In the genomic region with DNA sequence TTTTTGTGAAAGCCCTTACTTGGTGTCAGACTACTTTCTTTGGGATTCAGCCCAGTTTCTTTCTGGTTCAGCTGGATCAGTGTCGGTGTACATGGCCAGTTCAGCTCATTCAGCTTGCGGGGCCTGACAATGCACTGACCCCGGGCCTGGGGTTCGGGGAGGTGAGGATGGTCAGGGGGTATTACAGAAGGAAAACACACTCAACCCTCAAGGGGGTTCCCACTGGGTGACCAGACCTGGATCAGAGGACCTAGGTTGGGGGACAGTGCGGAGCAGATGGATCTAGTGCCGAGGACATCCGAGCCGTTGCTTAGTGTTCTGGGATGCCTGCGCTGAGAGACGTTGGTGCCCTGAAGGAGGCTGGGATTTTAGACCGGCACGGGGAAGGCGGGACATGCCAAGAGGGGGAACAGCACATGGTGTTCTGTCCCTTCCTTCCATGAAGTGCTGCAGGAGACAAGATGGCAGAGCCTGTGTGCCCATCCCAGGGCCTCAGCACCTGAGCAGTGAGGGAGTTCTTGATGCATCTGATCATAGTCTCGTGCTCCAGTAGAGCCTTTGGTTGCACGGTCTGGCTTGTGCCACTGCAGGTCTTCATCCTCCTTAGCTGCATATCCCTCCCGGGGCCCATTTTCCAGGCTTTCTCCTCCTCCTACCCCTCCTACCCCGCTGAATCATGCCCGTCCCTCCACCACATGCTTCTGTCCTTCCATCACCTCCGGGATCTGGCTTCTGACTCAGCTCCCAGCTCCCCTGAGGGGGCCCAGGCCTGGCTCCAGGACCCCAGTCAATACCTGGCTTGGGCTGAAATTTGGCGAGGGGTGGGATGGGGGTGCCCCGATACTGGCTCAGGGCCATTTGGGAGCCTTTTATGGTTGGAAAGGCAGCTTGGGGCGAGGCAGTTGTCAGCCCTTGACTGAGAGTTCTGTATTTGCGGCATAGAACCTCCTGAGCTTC, we compare ENCODE assay signal across 9 cellular contexts. TPM values are rescaled to one million over a fixed set of nuclear protein-coding genes. Genes with fewer than 3 reads are reported as not detected.
DNase-seq lines count a peak whose midpoint lies in the region; ATAC-seq and TF ChIP-seq lines count a peak whose summit lies in the region.
"Had no signal": no experiment of that assay in that cellular context is flagged by ENCODE, and none has a peak within 500 bp of the region (broad histone marks: within the 10 kb centered on the region; RNA-seq: fewer than 3 reads in every experiment).

No MANE protein-coding gene starts in this region.

- peaks cover 0 to 28% (median 0%) of the 10 kb centered on the region in 4 donors for H3K4me1 ChIP-seq in tibial nerve

- CTCF ChIA-PET in GM10248 (lab: Yijun Ruan, JAX) = interaction anchor here (0.9 to 9.6 kb wide), 7 partner anchors 8 to 88 kb away, joined by 3 to 115 read pairs (median 4); no protein-coding TSS in a partner anchor

- TF ChIP-seq POLR2A in tibial nerve (IDR thresholded peaks at IDR 0.05) (no peak), erythroblast (IDR thresholded peaks at IDR 0.05; ENCODE audit: low read length) (no peak), GM18505 (IDR thresholded peaks at IDR 0.05; ENCODE audit: borderline replicate concordance, extremely low read depth, insufficient read depth, insufficient read length) (no peak)

- no peak for ATAC-seq in GM18505 (IDR thresholded peaks at IDR 0.05; ENCODE audit: unreplicated experiment)

- H3K27ac ChIP-seq in brain microvascular endothelial cell (no peak overlapping the region), tibial nerve (peak overlapping the region; percentile 19 to 70 (median 28))

- H3K9me3 ChIP-seq in tibial nerve = no peaks in the 10 kb centered on the region

- DNase-seq in HS-5 (ENCODE audit: low read depth) (peak; percentile 93), brain microvascular endothelial cell (peak; percentile 81), kidney epithelial cell (ENCODE audit: low read depth) (peak; percentile 77), tibial nerve (ENCODE audit: low spot score in 2 of 2) (peak in 1 of 2 donors; percentile 21), erythroblast (lab: John Stamatoyannopoulos, UW) (no peak), GM10248 (ENCODE audit: extremely low spot score) (no peak), GF-D8 (lab: John Stamatoyannopoulos, UW) (no peak)
- DNase-seq: T-helper 9 cell had no signal

- H3K4me3 ChIP-seq in brain microvascular endothelial cell (ENCODE audit: low read depth, low read length) (no peak overlapping the region), kidney epithelial cell (ENCODE audit: low read depth, low read length) (no peak overlapping the region), tibial nerve (no peak overlapping the region)

- H3K27me3 ChIP-seq in brain microvascular endothelial cell (replicated peaks) = peaks cover 11% of the 10 kb centered on the region
- peaks cover 8% of the 10 kb centered on the region for H3K27me3 ChIP-seq in kidney epithelial cell (ENCODE audit: control insufficient read depth, insufficient read depth, low read length)
- peaks cover 0 to 36% of the 10 kb centered on the region in 2 donors for H3K27me3 ChIP-seq in tibial nerve

- TF ChIP-seq CTCF in brain microvascular endothelial cell (IDR thresholded peaks at IDR 0.05; ENCODE audit: low read depth, low read length, missing control alignments) (no peak), kidney epithelial cell (IDR thresholded peaks at IDR 0.05; ENCODE audit: insufficient read depth, low read length, poor library complexity, severe bottlenecking) (no peak), tibial nerve (IDR thresholded peaks at IDR 0.05) (no peak), GM10248 (IDR thresholded peaks at IDR 0.05; ENCODE audit: control extremely low read depth, extremely low read depth, low read depth, missing control alignments) (no peak)

- in situ Hi-C loops in brain microvascular endothelial cell (cut with HindIII; ENCODE audit: low pct_ligation_motif_present, low sequenced_read_pairs) = no loop called here

- H3K36me3 ChIP-seq in brain microvascular endothelial cell (replicated peaks) = no peaks in the 10 kb centered on the region
- H3K36me3 ChIP-seq in kidney epithelial cell (ENCODE audit: control insufficient read depth, insufficient read depth, low read length) = peaks cover 1% of the 10 kb centered on the region
- no peaks in the 10 kb centered on the region for H3K36me3 ChIP-seq in tibial nerve

- 70 to 76% methylated on average over 23 of the region's 23 CpGs for WGBS in tibial nerve, 2 donors

- TF ChIP-seq EP300 in tibial nerve (IDR thresholded peaks at IDR 0.05) = no peak

- POLR2A ChIA-PET in GM10248 (lab: Yijun Ruan, JAX) = no interaction called here

RNA-seq across cellular contexts. Expression of a gene that starts 18.0 kb away (rescaled TPM):
- total RNA-seq in kidney epithelial cell = 6.5 and 9.9 TPM in 2 replicates
- total RNA-seq in tibial nerve = 10 to 100 TPM in 1 of 4 donors, 1 to 10 TPM in 3; 6.7 to 10.2 (median 8.1) TPM

RNA-seq across cellular contexts. Expression of a gene that starts 34.5 kb away (rescaled TPM):
- 0.55 and 0.79 TPM in 2 replicates for total RNA-seq in kidney epithelial cell
- 10 to 100 TPM; 20.7 to 50.4 (median 25.0) TPM for total RNA-seq in tibial nerve

RNA-seq across cellular contexts. Expression of a gene that starts 46.1 kb away (rescaled TPM):
- total RNA-seq in kidney epithelial cell = 34.1 and 45.0 TPM in 2 replicates
- total RNA-seq in tibial nerve = 10 to 100 TPM; 18.8 to 29.7 (median 27.8) TPM

Comparison
In these comparisons a context has a peak if more than half of its experiments do, and no peak if none do; other contexts are left out.
1. DNase-seq: peak in HS-5 (single experiment), brain microvascular endothelial cell (single experiment) and kidney epithelial cell (single experiment); none in erythroblast (0 of 2), GM10248 (single experiment) and GF-D8 (single experiment).
2. RNA of a gene that starts 34.5 kb away (total RNA-seq): 20.7 to 50.4 TPM in tibial nerve; 0.55 to 0.79 TPM in kidney epithelial cell; every median in the first group is over 10 times any median in the second.